In the genomic region with DNA sequence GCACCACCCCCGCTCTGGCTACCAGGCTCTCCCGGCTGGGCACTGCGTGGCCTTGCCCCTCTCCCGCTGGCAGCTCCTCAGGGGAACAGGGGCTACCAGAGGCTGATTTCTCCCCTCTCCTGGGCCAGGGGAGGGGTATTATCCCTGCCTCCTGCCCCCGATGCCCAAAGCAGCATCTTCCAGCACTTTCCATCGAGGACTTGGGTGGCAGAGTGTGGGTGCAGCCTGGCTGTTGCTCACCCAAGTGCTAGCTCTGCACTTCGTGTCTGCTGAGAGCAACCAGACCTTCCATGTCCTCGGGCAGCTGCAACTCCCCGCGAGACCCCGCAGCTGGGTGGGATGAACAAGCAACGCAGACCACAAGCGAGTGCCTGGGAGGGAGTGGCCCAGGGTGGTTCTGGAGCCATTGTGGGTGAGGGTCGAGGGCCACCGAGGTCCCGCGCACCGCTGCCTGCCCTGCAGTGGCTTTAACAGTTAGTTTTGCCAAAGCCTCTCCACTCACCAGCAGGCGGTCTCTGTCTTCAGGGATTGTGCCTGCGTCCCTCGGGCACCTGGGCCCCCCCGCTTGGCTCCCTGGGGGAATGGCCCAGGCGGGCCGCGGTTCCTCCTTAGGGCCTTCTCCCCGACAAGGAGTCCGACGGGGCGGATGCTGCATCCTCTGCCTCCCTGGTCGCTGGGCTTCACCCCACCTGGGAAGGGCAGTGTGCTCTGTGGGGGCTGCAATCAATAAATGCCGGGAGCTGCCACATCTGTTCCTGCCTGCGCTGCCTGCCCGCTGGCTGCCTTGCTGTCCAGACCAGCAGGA, we compare ENCODE assay signal across 1 cellular context.
TF ChIP-seq lines count a peak whose summit lies in the region.

No MANE protein-coding gene starts in this region.

TF ChIP-seq in GM12878, 131 proteins besides CTCF, POLR2A, EP300 and RAD21:
- TF ChIP-seq, protein P1, sequence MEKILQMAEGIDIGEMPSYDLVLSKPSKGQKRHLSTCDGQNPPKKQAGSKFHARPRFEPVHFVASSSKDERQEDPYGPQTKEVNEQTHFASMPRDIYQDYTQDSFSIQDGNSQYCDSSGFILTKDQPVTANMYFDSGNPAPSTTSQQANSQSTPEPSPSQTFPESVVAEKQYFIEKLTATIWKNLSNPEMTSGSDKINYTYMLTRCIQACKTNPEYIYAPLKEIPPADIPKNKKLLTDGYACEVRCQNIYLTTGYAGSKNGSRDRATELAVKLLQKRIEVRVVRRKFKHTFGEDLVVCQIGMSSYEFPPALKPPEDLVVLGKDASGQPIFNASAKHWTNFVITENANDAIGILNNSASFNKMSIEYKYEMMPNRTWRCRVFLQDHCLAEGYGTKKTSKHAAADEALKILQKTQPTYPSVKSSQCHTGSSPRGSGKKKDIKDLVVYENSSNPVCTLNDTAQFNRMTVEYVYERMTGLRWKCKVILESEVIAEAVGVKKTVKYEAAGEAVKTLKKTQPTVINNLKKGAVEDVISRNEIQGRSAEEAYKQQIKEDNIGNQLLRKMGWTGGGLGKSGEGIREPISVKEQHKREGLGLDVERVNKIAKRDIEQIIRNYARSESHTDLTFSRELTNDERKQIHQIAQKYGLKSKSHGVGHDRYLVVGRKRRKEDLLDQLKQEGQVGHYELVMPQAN (conservative IDR thresholded peaks at IDR 0.05), result no peak
- TF ChIP-seq FOS (IDR thresholded peaks at IDR 0.05; ENCODE audit: borderline replicate concordance, extremely low read depth, insufficient read length), result no peak
- no peak for TF ChIP-seq CBX5 (IDR thresholded peaks at IDR 0.05; ENCODE audit: low read depth)
- no peak for TF ChIP-seq POU2F2 (IDR thresholded peaks at IDR 0.05; ENCODE audit: borderline replicate concordance, low read depth, low read length)
- no peak for TF ChIP-seq POLR2AphosphoS5 (IDR thresholded peaks at IDR 0.05; ENCODE audit: low read length)
- no peak for TF ChIP-seq KDM1A (IDR thresholded peaks at IDR 0.05; ENCODE audit: borderline replicate concordance)
- no peak for TF ChIP-seq SUPT20H (IDR thresholded peaks at IDR 0.05; ENCODE audit: borderline replicate concordance, control insufficient read depth, low read depth, low read length)
- TF ChIP-seq MEF2B (IDR thresholded peaks at IDR 0.05; ENCODE audit: partially characterized antibody, poor library complexity, severe bottlenecking), result no peak
- TF ChIP-seq, protein P2, sequence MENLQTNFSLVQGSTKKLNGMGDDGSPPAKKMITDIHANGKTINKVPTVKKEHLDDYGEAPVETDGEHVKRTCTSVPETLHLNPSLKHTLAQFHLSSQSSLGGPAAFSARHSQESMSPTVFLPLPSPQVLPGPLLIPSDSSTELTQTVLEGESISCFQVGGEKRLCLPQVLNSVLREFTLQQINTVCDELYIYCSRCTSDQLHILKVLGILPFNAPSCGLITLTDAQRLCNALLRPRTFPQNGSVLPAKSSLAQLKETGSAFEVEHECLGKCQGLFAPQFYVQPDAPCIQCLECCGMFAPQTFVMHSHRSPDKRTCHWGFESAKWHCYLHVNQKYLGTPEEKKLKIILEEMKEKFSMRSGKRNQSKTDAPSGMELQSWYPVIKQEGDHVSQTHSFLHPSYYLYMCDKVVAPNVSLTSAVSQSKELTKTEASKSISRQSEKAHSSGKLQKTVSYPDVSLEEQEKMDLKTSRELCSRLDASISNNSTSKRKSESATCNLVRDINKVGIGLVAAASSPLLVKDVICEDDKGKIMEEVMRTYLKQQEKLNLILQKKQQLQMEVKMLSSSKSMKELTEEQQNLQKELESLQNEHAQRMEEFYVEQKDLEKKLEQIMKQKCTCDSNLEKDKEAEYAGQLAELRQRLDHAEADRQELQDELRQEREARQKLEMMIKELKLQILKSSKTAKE (IDR thresholded peaks at IDR 0.05; ENCODE audit: low read depth, poor library complexity, severe bottlenecking), result no peak
- TF ChIP-seq CHD1 (IDR thresholded peaks at IDR 0.05; ENCODE audit: low read depth, low read length), result no peak
- TF ChIP-seq, protein P3, sequence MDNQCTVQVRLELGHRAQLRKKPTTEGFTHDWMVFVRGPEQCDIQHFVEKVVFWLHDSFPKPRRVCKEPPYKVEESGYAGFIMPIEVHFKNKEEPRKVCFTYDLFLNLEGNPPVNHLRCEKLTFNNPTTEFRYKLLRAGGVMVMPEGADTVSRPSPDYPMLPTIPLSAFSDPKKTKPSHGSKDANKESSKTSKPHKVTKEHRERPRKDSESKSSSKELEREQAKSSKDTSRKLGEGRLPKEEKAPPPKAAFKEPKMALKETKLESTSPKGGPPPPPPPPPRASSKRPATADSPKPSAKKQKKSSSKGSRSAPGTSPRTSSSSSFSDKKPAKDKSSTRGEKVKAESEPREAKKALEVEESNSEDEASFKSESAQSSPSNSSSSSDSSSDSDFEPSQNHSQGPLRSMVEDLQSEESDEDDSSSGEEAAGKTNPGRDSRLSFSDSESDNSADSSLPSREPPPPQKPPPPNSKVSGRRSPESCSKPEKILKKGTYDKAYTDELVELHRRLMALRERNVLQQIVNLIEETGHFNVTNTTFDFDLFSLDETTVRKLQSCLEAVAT (IDR thresholded peaks at IDR 0.05), result no peak
- TF ChIP-seq NRF1 (conservative IDR thresholded peaks at IDR 0.05; ENCODE audit: low read depth, low read length), result no peak
- no peak for TF ChIP-seq MXI1 (IDR thresholded peaks at IDR 0.05; ENCODE audit: low read depth, low read length)
- TF ChIP-seq, protein P4, sequence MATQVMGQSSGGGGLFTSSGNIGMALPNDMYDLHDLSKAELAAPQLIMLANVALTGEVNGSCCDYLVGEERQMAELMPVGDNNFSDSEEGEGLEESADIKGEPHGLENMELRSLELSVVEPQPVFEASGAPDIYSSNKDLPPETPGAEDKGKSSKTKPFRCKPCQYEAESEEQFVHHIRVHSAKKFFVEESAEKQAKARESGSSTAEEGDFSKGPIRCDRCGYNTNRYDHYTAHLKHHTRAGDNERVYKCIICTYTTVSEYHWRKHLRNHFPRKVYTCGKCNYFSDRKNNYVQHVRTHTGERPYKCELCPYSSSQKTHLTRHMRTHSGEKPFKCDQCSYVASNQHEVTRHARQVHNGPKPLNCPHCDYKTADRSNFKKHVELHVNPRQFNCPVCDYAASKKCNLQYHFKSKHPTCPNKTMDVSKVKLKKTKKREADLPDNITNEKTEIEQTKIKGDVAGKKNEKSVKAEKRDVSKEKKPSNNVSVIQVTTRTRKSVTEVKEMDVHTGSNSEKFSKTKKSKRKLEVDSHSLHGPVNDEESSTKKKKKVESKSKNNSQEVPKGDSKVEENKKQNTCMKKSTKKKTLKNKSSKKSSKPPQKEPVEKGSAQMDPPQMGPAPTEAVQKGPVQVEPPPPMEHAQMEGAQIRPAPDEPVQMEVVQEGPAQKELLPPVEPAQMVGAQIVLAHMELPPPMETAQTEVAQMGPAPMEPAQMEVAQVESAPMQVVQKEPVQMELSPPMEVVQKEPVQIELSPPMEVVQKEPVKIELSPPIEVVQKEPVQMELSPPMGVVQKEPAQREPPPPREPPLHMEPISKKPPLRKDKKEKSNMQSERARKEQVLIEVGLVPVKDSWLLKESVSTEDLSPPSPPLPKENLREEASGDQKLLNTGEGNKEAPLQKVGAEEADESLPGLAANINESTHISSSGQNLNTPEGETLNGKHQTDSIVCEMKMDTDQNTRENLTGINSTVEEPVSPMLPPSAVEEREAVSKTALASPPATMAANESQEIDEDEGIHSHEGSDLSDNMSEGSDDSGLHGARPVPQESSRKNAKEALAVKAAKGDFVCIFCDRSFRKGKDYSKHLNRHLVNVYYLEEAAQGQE (IDR thresholded peaks at IDR 0.05; ENCODE audit: low read depth, low read length), result no peak
- no peak for TF ChIP-seq SMAD1 (IDR thresholded peaks at IDR 0.05; ENCODE audit: low read depth, partially characterized antibody)
- no peak for TF ChIP-seq NFYA (IDR thresholded peaks at IDR 0.05; ENCODE audit: borderline replicate concordance, low read depth, low read length)
- no peak for TF ChIP-seq KAT2A (conservative IDR thresholded peaks at IDR 0.05; ENCODE audit: control insufficient read depth, low read depth, low read length)
